ENCODE assay signal across 1 cellular context in genomic region chr13:69600811-69601210, GRCh38.
TF ChIP-seq lines count a peak whose summit lies in the region.

No MANE protein-coding gene starts in this region.

TF ChIP-seq in H1, 55 proteins besides CTCF, POLR2A, EP300 and RAD21 (continued from another document):
- no peak for TF ChIP-seq SP1 (IDR thresholded peaks at IDR 0.05; ENCODE audit: low read depth, low read length)
- TF ChIP-seq CREB1 (IDR thresholded peaks at IDR 0.05), result no peak
- TF ChIP-seq CEBPB (IDR thresholded peaks at IDR 0.05; ENCODE audit: low read depth, low read length), result no peak
- no peak for TF ChIP-seq CBX5 (IDR thresholded peaks at IDR 0.05; ENCODE audit: low read depth, low read length)
- no peak for TF ChIP-seq ATF2 (IDR thresholded peaks at IDR 0.05; ENCODE audit: low read length)
- TF ChIP-seq KDM4A (IDR thresholded peaks at IDR 0.05; ENCODE audit: low read depth, low read length, severe bottlenecking), result no peak
- TF ChIP-seq CBX8 (IDR thresholded peaks at IDR 0.05; ENCODE audit: borderline replicate concordance, low read depth, low read length), result no peak
- no peak for TF ChIP-seq CTBP2 (IDR thresholded peaks at IDR 0.05; ENCODE audit: borderline replicate concordance, insufficient read depth, insufficient read length, low read length)
- no peak for TF ChIP-seq TCF12 (IDR thresholded peaks at IDR 0.05; ENCODE audit: low read depth, low read length)
- TF ChIP-seq PHF8 (conservative IDR thresholded peaks at IDR 0.05; ENCODE audit: low read depth, low read length), result no peak
- TF ChIP-seq BACH1 (IDR thresholded peaks at IDR 0.05; ENCODE audit: low read length), result no peak
- no peak for TF ChIP-seq KDM5A (IDR thresholded peaks at IDR 0.05; ENCODE audit: low read length)
- no peak for TF ChIP-seq SIN3A (conservative IDR thresholded peaks at IDR 0.05 in 1 of 2, IDR thresholded peaks at IDR 0.05 in 1 of 2; ENCODE audit: low read depth in 1 of 2, low read length in 2 of 2)
- TF ChIP-seq, protein P1, sequence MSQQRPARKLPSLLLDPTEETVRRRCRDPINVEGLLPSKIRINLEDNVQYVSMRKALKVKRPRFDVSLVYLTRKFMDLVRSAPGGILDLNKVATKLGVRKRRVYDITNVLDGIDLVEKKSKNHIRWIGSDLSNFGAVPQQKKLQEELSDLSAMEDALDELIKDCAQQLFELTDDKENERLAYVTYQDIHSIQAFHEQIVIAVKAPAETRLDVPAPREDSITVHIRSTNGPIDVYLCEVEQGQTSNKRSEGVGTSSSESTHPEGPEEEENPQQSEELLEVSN (IDR thresholded peaks at IDR 0.05), result no peak
TF ChIP-seq in H1: peak in this region for 0.
